ENCODE assay signal across 7 cellular contexts in the genomic region with DNA sequence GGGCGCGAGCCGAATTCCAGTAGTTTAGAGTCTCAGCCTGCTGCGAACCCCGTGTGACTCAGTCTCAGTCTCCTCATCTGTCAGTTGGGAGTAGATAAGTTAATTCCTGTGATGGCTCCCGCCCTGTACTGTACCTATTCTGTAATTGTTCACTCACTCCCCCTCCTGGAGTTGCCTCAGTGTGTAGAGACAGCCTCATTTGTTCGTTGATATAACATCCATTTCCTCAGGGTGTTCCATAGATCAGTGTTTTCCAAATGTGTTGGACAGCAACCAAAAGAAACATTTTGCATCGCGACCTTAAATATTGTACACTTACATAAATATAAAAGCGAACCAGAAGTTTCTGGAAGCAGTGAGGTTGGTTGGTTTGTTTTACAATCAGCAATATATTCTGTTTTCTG. TPM values are rescaled to one million over a fixed set of nuclear protein-coding genes. Genes with fewer than 3 reads are reported as not detected.
A peak's percentile ranks its signal among the peaks of the same experiment; 100 is the strongest.
DNase-seq lines count a peak whose midpoint lies in the region; ATAC-seq, FAIRE-seq and TF ChIP-seq lines count a peak whose summit lies in the region.

No MANE protein-coding gene starts in this region.

- intact Hi-C loops in endothelial cell of umbilical vein (cut with micrococcal nuclease) (loop anchor here (1.0 to 2.0 kb wide), 6 partner anchors 27 to 217 kb away; partner anchors contain the start of gene BAG1), pancreas (cut with DNase I) (no loop called here)

- no TSS peak for BruUV-seq in endothelial cell of umbilical vein (replicated peaks; lab: Mats Ljungman, UMichigan)

- H3K4me3 ChIP-seq in OCI-LY3 (ENCODE audit: low read length) (peak overlapping the region; percentile 89), endothelial cell of umbilical vein (replicated peaks in 1 of 3; ENCODE audit: insufficient read depth in 1 of 3, low read depth in 1 of 3, low read length in 3 of 3) (peak overlapping the region; percentile 6 to 79 (median 57)), pancreas (peak overlapping the region; percentile 79 to 96 (median 82))

- POLR2A ChIA-PET in endothelial cell of umbilical vein (lab: Charles Lee) = interaction anchor here (1.4 to 1.6 kb wide), 3 partner anchors 26 to 266 kb away, joined by 4 to 10 read pairs (median 4); partner anchors contain the start of genes BAG1 and CHMP5

- 9 to 11% methylated on average over 10 of the region's 10 CpGs for WGBS in pancreas, 2 donors

- ATAC-seq in GM19372 (IDR thresholded peaks at IDR 0.05; ENCODE audit: low read depth, unreplicated experiment) (peak; percentile 1), pancreas (no peak), GM18861 (IDR thresholded peaks at IDR 0.05; ENCODE audit: unreplicated experiment) (no peak), HG02870 (IDR thresholded peaks at IDR 0.05; ENCODE audit: unreplicated experiment) (no peak), HG02885 (IDR thresholded peaks at IDR 0.05; ENCODE audit: poor library complexity, unreplicated experiment) (no peak)

- DNase-seq in endothelial cell of umbilical vein (ENCODE audit: low read depth, low spot score) = peak; percentile 83
- DNase-seq in pancreas = no peak

- TF ChIP-seq POLR2A in endothelial cell of umbilical vein (IDR thresholded peaks at IDR 0.05; ENCODE audit: low read depth, low read length) = no peak

- no peak for FAIRE-seq in endothelial cell of umbilical vein (lab: Jason Lieb, UNC)
- FAIRE-seq in pancreas (lab: Jason Lieb, UNC) = no peak

- H3K27ac ChIP-seq in OCI-LY3 (ENCODE audit: low read length) = peak overlapping the region; percentile 83
- peak overlapping the region; percentile 92 for H3K27ac ChIP-seq in endothelial cell of umbilical vein (ENCODE audit: insufficient read depth, low read depth, low read length)
- H3K27ac ChIP-seq in pancreas = peak overlapping the region; percentile 96 to 97 (median 97)

- no peaks in the 10 kb centered on the region for H3K27me3 ChIP-seq in OCI-LY3 (ENCODE audit: low read depth, low read length)
- H3K27me3 ChIP-seq in endothelial cell of umbilical vein (ENCODE audit: control insufficient read depth in 2 of 2, insufficient read depth in 2 of 2, low read length in 2 of 2) = no peaks in the 10 kb centered on the region
- no peaks in the 10 kb centered on the region for H3K27me3 ChIP-seq in pancreas

- H3K9me1 ChIP-seq in endothelial cell of umbilical vein (replicated peaks; ENCODE audit: control insufficient read depth, extremely low read depth, insufficient read depth, low read length) = no peaks in the 10 kb centered on the region

- H3K4me2 ChIP-seq in OCI-LY3 (ENCODE audit: low read length) = peak overlapping the region; percentile 93
- H3K4me2 ChIP-seq in endothelial cell of umbilical vein (ENCODE audit: insufficient read depth, low read length) = peak overlapping the region; percentile 85

- H3K36me3 ChIP-seq in OCI-LY3 (replicated peaks; ENCODE audit: low read depth, low read length) = peaks cover 41% of the 10 kb centered on the region
- H3K36me3 ChIP-seq in endothelial cell of umbilical vein (ENCODE audit: control insufficient read depth in 2 of 2, extremely low read depth in 1 of 2, insufficient read depth in 2 of 2, low read length in 2 of 2) = peaks cover 2 to 10% of the 10 kb centered on the region in 2 experiments
- peaks cover 0 to 17% (median under 1%) of the 10 kb centered on the region in 3 donors for H3K36me3 ChIP-seq in pancreas

- dilution Hi-C loops in endothelial cell of umbilical vein (cut with MboI; ENCODE audit: extremely low pct_ligation_motif_present, low sequenced_read_pairs) = no loop called here

- CTCF ChIA-PET in endothelial cell of umbilical vein (lab: Charles Lee) = interaction anchor here (1.5 to 2.8 kb wide), 4 partner anchors 19 to 176 kb away, joined by 3 to 31 read pairs (median 11); no protein-coding TSS in a partner anchor

- peak overlapping the region; percentile 93 for H3K9ac ChIP-seq in OCI-LY3 (ENCODE audit: low read length)
- H3K9ac ChIP-seq in endothelial cell of umbilical vein (replicated peaks; ENCODE audit: extremely low read depth, insufficient read depth, low read length) = peak overlapping the region; percentile 100

- H3K79me2 ChIP-seq in OCI-LY3 (ENCODE audit: low read length) = peaks cover 61% of the 10 kb centered on the region
- peaks cover 38% of the 10 kb centered on the region for H3K79me2 ChIP-seq in endothelial cell of umbilical vein (ENCODE audit: control insufficient read depth, insufficient read depth, low read length)

- H4K20me1 ChIP-seq in OCI-LY3 (ENCODE audit: insufficient read depth, low read length) = 0 out of 2 replicates have a peak, but pooled peaks cover 3% of the 10 kb centered on the region
- no peaks in the 10 kb centered on the region for H4K20me1 ChIP-seq in endothelial cell of umbilical vein (replicated peaks; ENCODE audit: control insufficient read depth, extremely low read depth, insufficient read depth, low read length)

- H3K9me3 ChIP-seq in OCI-LY3 (ENCODE audit: insufficient read depth, low read length) (no peaks in the 10 kb centered on the region), endothelial cell of umbilical vein (replicated peaks; ENCODE audit: control insufficient read depth, insufficient read depth, low read length) (no peaks in the 10 kb centered on the region), pancreas (no peaks in the 10 kb centered on the region)

- H2AFZ ChIP-seq in OCI-LY3 (ENCODE audit: low read depth, low read length) (no peak overlapping the region), endothelial cell of umbilical vein (ENCODE audit: low read depth, low read length) (peak overlapping the region; percentile 49)

- H3K4me1 ChIP-seq in OCI-LY3 (ENCODE audit: low read length) (peaks cover 62% of the 10 kb centered on the region), endothelial cell of umbilical vein (ENCODE audit: control insufficient read depth, extremely low read depth, insufficient read depth, low read length) (peaks cover 13% of the 10 kb centered on the region), pancreas (peaks cover 7 to 36% (median 20%) of the 10 kb centered on the region in 3 donors)

- TF ChIP-seq CTCF in OCI-LY3 (IDR thresholded peaks at IDR 0.05; ENCODE audit: low read depth, low read length) (no peak), endothelial cell of umbilical vein (IDR thresholded peaks at IDR 0.05; ENCODE audit: extremely low read depth in 1 of 2, insufficient read depth in 1 of 2, low read depth in 1 of 2, low read length in 2 of 2) (no peak), pancreas (IDR thresholded peaks at IDR 0.05) (no peak)

TF ChIP-seq in endothelial cell of umbilical vein, 7 proteins besides CTCF, POLR2A, EP300 and RAD21:
- TF ChIP-seq FOS (IDR thresholded peaks at IDR 0.05; ENCODE audit: borderline replicate concordance, insufficient read depth, low read length) (no peak), EZH2 (IDR thresholded peaks at IDR 0.05; ENCODE audit: borderline replicate concordance, low read depth, low read length, severe bottlenecking) (no peak), JUN (IDR thresholded peaks at IDR 0.05; ENCODE audit: borderline replicate concordance, insufficient read depth, insufficient read length, low read depth) (no peak)

RNA-seq across cellular contexts. Expression of gene NFX1, which starts 0.7 kb away (rescaled TPM):
- total RNA-seq in endothelial cell of umbilical vein = 21.7 and 22.1 TPM in 2 replicates
- polyA plus RNA-seq in endothelial cell of umbilical vein = 17.4 and 19.3 TPM in 2 replicates
- polyA plus RNA-seq in endothelial cell of umbilical vein (2011; cell fraction: cytosol; rRNA removed) = 15.0 and 15.5 TPM in 2 replicates
- 32.6 and 37.9 TPM in 2 replicates for polyA plus RNA-seq in endothelial cell of umbilical vein (2011; cell fraction: nucleus; rRNA removed)
- polyA plus RNA-seq in endothelial cell of umbilical vein (2012) = 17.0 and 17.5 TPM in 2 replicates
- polyA minus RNA-seq in endothelial cell of umbilical vein = 44.7 and 57.5 TPM in 2 replicates
- polyA minus RNA-seq in endothelial cell of umbilical vein (2011; cell fraction: cytosol; rRNA and poly(A)+ RNA removed) = 48.2 TPM
- polyA minus RNA-seq in endothelial cell of umbilical vein (2011; cell fraction: nucleus; rRNA and poly(A)+ RNA removed) = 25.0 and 26.8 TPM in 2 replicates
- total RNA-seq in pancreas = 10 to 100 TPM; 15.8 to 19.2 (median 17.3) TPM
- 10 to 100 TPM in 1 of 2 donors, 1 to 10 TPM in 1; 8.2 to 14.5 TPM for polyA plus RNA-seq in pancreas

RNA-seq across cellular contexts. Expression of gene CHMP5, which starts 26.1 kb away (rescaled TPM):
- total RNA-seq in endothelial cell of umbilical vein = 54.5 and 55.8 TPM in 2 replicates
- 22.6 and 33.2 TPM in 2 replicates for polyA plus RNA-seq in endothelial cell of umbilical vein
- polyA plus RNA-seq in endothelial cell of umbilical vein (2011; cell fraction: cytosol; rRNA removed) = 57.2 and 63.0 TPM in 2 replicates
- 27.9 and 39.5 TPM in 2 replicates for polyA plus RNA-seq in endothelial cell of umbilical vein (2011; cell fraction: nucleus; rRNA removed)
- polyA plus RNA-seq in endothelial cell of umbilical vein (2012) = 69.2 and 84.2 TPM in 2 replicates
- polyA minus RNA-seq in endothelial cell of umbilical vein = 17.0 and 17.1 TPM in 2 replicates
- 21.1 TPM for polyA minus RNA-seq in endothelial cell of umbilical vein (2011; cell fraction: cytosol; rRNA and poly(A)+ RNA removed)
- 9.5 and 11.1 TPM in 2 replicates for polyA minus RNA-seq in endothelial cell of umbilical vein (2011; cell fraction: nucleus; rRNA and poly(A)+ RNA removed)
- total RNA-seq in pancreas = 10 to 100 TPM; 14.1 to 29.3 (median 16.8) TPM
- polyA plus RNA-seq in pancreas = 10 to 100 TPM; 19.0 to 39.2 TPM

RNA-seq across cellular contexts. Expression of gene BAG1, which starts 26.5 kb away (rescaled TPM):
- total RNA-seq in endothelial cell of umbilical vein (87.4 and 98.7 TPM in 2 replicates), pancreas (10 to 100 TPM; 48.5 to 99.6 (median 53.3) TPM)
- polyA plus RNA-seq in endothelial cell of umbilical vein (25.2 and 44.6 TPM in 2 replicates), pancreas (10 to 100 TPM; 38.2 to 67.7 TPM)
- 58.0 and 58.6 TPM in 2 replicates for polyA plus RNA-seq in endothelial cell of umbilical vein (2011; cell fraction: cytosol; rRNA removed)
- polyA plus RNA-seq in endothelial cell of umbilical vein (2011; cell fraction: nucleus; rRNA removed) = 26.0 and 35.6 TPM in 2 replicates
- polyA plus RNA-seq in endothelial cell of umbilical vein (2012) = 65.9 and 73.2 TPM in 2 replicates
- polyA minus RNA-seq in endothelial cell of umbilical vein = 10.3 and 19.1 TPM in 2 replicates
- 84.7 TPM for polyA minus RNA-seq in endothelial cell of umbilical vein (2011; cell fraction: cytosol; rRNA and poly(A)+ RNA removed)
- 32.4 and 39.3 TPM in 2 replicates for polyA minus RNA-seq in endothelial cell of umbilical vein (2011; cell fraction: nucleus; rRNA and poly(A)+ RNA removed)

RNA-seq across cellular contexts. Expression of gene SPINK4, which starts 51.0 kb away (rescaled TPM):
- total RNA-seq in endothelial cell of umbilical vein (not detected in 2 replicates), pancreas (1 to 10 TPM in 1 of 6 donors, not detected in 5; 1.4 TPM)
- polyA plus RNA-seq in endothelial cell of umbilical vein (not detected in 2 replicates), pancreas (1 to 10 TPM; 1.5 to 9.2 TPM)
- not detected in 2 replicates for polyA plus RNA-seq in endothelial cell of umbilical vein (2011; cell fraction: cytosol; rRNA removed)
- polyA plus RNA-seq in endothelial cell of umbilical vein (2011; cell fraction: nucleus; rRNA removed) = not detected in 2 replicates
- not detected in 2 replicates for polyA plus RNA-seq in endothelial cell of umbilical vein (2012)
- not detected in 2 replicates for polyA minus RNA-seq in endothelial cell of umbilical vein
- 56.2 TPM for polyA minus RNA-seq in endothelial cell of umbilical vein (2011; cell fraction: cytosol; rRNA and poly(A)+ RNA removed)
- polyA minus RNA-seq in endothelial cell of umbilical vein (2011; cell fraction: nucleus; rRNA and poly(A)+ RNA removed) = 3.5 TPM in 1 of 2 replicates, not detected in the other
